ENCODE assay signal across 15 cellular contexts in genomic region chr1:185528084-185528656, GRCh38.
"Had no signal": no experiment of that assay in that cellular context is flagged by ENCODE, and none has a peak within 500 bp of the region (broad histone marks: within the 10 kb centered on the region; RNA-seq: fewer than 3 reads in every experiment).

No MANE protein-coding gene starts in this region.

- FAIRE-seq: TTC549 had no signal

- H3K4me2 ChIP-seq: smooth muscle cell had no signal

- ATAC-seq: naive thymus-derived CD4-positive, alpha-beta T cell; stimulated activated effector memory CD8-positive, alpha-beta T cell treated with anti-CD3 and anti-CD28 coated beads, Interleukin-12 subunit alpha, Interleukin-12 subunit beta, amount 100 ng/mL, for 72 hours had no signal

- H3K9me3 Mint-ChIP-seq: activated naive CD4-positive, alpha-beta T cell treated with anti-CD3 and anti-CD28 coated beads, Interleukin-2, amount 50 U/mL, for 24 hours had no signal

- H3K36me3 ChIP-seq: neutrophil, right atrium auricular region, transverse colon had no signal

- H3K4me1 Mint-ChIP-seq: activated naive CD4-positive, alpha-beta T cell treated with anti-CD3 and anti-CD28 coated beads, Interleukin-2, amount 50 U/mL, for 24 hours; brain; endodermal cell; stimulated activated effector memory CD8-positive, alpha-beta T cell treated with anti-CD3 and anti-CD28 coated beads, Interleukin-12 subunit alpha, Interleukin-12 subunit beta, amount 100 ng/mL, for 72 hours had no signal

- H3K4me3 Mint-ChIP-seq: activated naive CD4-positive, alpha-beta T cell treated with anti-CD3 and anti-CD28 coated beads, Interleukin-2, amount 50 U/mL, for 24 hours; brain; endodermal cell; naive thymus-derived CD4-positive, alpha-beta T cell; stimulated activated effector memory CD8-positive, alpha-beta T cell treated with anti-CD3 and anti-CD28 coated beads, Interleukin-12 subunit alpha, Interleukin-12 subunit beta, amount 100 ng/mL, for 72 hours had no signal

- DNase-seq: activated T-cell treated with anti-CD3 and anti-CD28 coated beads, Interleukin-2, amount 50 U/mL, for 1 hour; amniotic stem cell; endodermal cell; foreskin melanocyte; naive thymus-derived CD4-positive, alpha-beta T cell; T-helper 1 cell; transverse colon had no signal

- H3K36me3 Mint-ChIP-seq: activated naive CD4-positive, alpha-beta T cell treated with anti-CD3 and anti-CD28 coated beads, Interleukin-2, amount 50 U/mL, for 24 hours; brain; stimulated activated effector memory CD8-positive, alpha-beta T cell treated with anti-CD3 and anti-CD28 coated beads, Interleukin-12 subunit alpha, Interleukin-12 subunit beta, amount 100 ng/mL, for 72 hours had no signal

- H3K9me3 ChIP-seq: neutrophil, right atrium auricular region, transverse colon had no signal

- H3K27ac Mint-ChIP-seq: activated naive CD4-positive, alpha-beta T cell treated with anti-CD3 and anti-CD28 coated beads, Interleukin-2, amount 50 U/mL, for 24 hours; endodermal cell; stimulated activated effector memory CD8-positive, alpha-beta T cell treated with anti-CD3 and anti-CD28 coated beads, Interleukin-12 subunit alpha, Interleukin-12 subunit beta, amount 100 ng/mL, for 72 hours had no signal

- H3K4me3 ChIP-seq: lung, right atrium auricular region, smooth muscle cell, transverse colon had no signal

- H3K27ac ChIP-seq: neutrophil, right atrium auricular region, transverse colon had no signal

- H3K27me3 ChIP-seq: neutrophil, right atrium auricular region, transverse colon had no signal

- H3K27me3 Mint-ChIP-seq: activated naive CD4-positive, alpha-beta T cell treated with anti-CD3 and anti-CD28 coated beads, Interleukin-2, amount 50 U/mL, for 24 hours; brain had no signal
